1 cellular context compared by ENCODE assay signal in genomic region chr20:50913976-50914375, GRCh38.
TF ChIP-seq lines count a peak whose summit lies in the region.

No MANE protein-coding gene starts in this region.

TF ChIP-seq in GM23338, 12 proteins besides CTCF, POLR2A, EP300 and RAD21 (continued from another document):
- no peak for TF ChIP-seq REST (IDR thresholded peaks at IDR 0.05; ENCODE audit: unreplicated experiment)
- TF ChIP-seq EZH2phosphoT487 (IDR thresholded peaks at IDR 0.05; ENCODE audit: unreplicated experiment): no peak
TF ChIP-seq in GM23338: peak in this region for 0.
